11 cellular contexts compared by ENCODE assay signal in the genomic region with DNA sequence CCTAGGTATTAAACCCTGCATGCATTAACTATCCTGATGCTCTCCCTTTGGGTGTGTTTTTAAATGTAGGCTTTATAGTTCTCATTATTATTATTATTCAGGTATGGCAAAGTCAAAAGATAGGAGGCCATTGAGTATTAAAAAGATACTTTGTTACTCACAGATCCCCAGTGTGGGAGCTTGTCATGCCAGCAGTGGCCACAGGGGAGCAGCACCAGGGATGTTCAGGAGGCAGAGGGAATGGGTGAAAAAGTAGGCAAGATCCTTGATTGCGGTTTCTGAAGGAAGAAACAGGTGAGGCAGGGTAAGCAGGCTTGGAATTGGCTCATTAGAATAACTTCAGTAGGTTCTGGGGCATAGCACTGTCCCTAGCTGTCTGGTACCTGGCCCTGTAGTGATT.
A peak's percentile ranks its signal among the peaks of the same experiment; 100 is the strongest.
DNase-seq lines count a peak whose midpoint lies in the region; ATAC-seq, FAIRE-seq and TF ChIP-seq lines count a peak whose summit lies in the region.
"Had no signal": no experiment of that assay in that cellular context is flagged by ENCODE, and none has a peak within 500 bp of the region (broad histone marks: within the 10 kb centered on the region; RNA-seq: fewer than 3 reads in every experiment).

No MANE protein-coding gene starts in this region.

- in situ Hi-C loops in GM12878 (cut with MboI), result no loop called here

- TF ChIP-seq RAD21 in GM12878 (IDR thresholded peaks at IDR 0.05; ENCODE audit: insufficient read depth, low read depth, low read length), result 0 out of 2 replicates have a peak, but pooled peaks have one; percentile 2

- no peaks in the 10 kb centered on the region for H3K36me3 Mint-ChIP-seq in mesothelial cell of epicardium
- no peaks in the 10 kb centered on the region for H3K36me3 Mint-ChIP-seq in activated T-helper 17 cell treated with anti-CD3 and anti-CD28 coated beads, Interleukin-2, amount 50 U/mL, for 72 hours (ENCODE audit: low read depth)
- H3K36me3 Mint-ChIP-seq: brain, natural killer cell had no signal

- peaks cover 8% of the 10 kb centered on the region for H3K9me3 Mint-ChIP-seq in mesothelial cell of epicardium
- H3K9me3 Mint-ChIP-seq in activated T-helper 17 cell treated with anti-CD3 and anti-CD28 coated beads, Interleukin-2, amount 50 U/mL, for 72 hours, result peaks cover 6% of the 10 kb centered on the region

- H4K20me1 ChIP-seq in DOHH2 (ENCODE audit: control insufficient read depth, insufficient read depth, low read depth, low read length) (no peaks in the 10 kb centered on the region), GM12878 (ENCODE audit: control insufficient read depth, insufficient read depth) (no peaks in the 10 kb centered on the region)

- FAIRE-seq in GM12878 (lab: Jason Lieb, UNC), result no peak

- DNase-seq in HFF-Myc (ENCODE audit: extremely low read depth, low read depth) (no peak), GM12878 (ENCODE audit: low read depth, low spot score) (no peak), mesothelial cell of epicardium (ENCODE audit: low spot score in 2 of 2, unreplicated experiment in 2 of 2) (no peak), right atrium auricular region (ENCODE audit: low spot score) (no peak)
- DNase-seq: natural killer cell, NCI-H1930 had no signal

- no peaks in the 10 kb centered on the region for H3F3A ChIP-seq in DOHH2 (ENCODE audit: control insufficient read depth, insufficient read depth)

- H3K27ac Mint-ChIP-seq in mesothelial cell of epicardium, result no peak overlapping the region
- no peak overlapping the region for H3K27ac Mint-ChIP-seq in activated T-helper 17 cell treated with anti-CD3 and anti-CD28 coated beads, Interleukin-2, amount 50 U/mL, for 72 hours
- H3K27ac Mint-ChIP-seq: brain, natural killer cell had no signal

- H3K9me3 ChIP-seq in DOHH2 (ENCODE audit: control insufficient read depth, insufficient read depth, low read length) (no peaks in the 10 kb centered on the region), GM12878 (replicated peaks; ENCODE audit: control insufficient read depth, insufficient read depth, low read length) (no peaks in the 10 kb centered on the region), right atrium auricular region (no peaks in the 10 kb centered on the region)

- 0% methylated on average over 1 of the region's 1 CpG for WGBS in GM12878 (ENCODE audit: insufficient coverage, insufficient replicate concordance, low lambda C conversion rate, missing lambda C conversion rate)

- H3K9me2 ChIP-seq in DOHH2 (replicated peaks; ENCODE audit: control insufficient read depth, low read length), result no peaks in the 10 kb centered on the region

- ATAC-seq in GM12878 (no peak), GM19023 (IDR thresholded peaks at IDR 0.05; ENCODE audit: unreplicated experiment) (no peak)
- ATAC-seq in activated T-helper 17 cell treated with anti-CD3 and anti-CD28 coated beads, Interleukin-2, amount 50 U/mL, for 72 hours (replicated peaks), result no peak
- ATAC-seq: natural killer cell had no signal

- H3K79me2 ChIP-seq in DOHH2 (ENCODE audit: control insufficient read depth, low read length), result no peaks in the 10 kb centered on the region
- no peaks in the 10 kb centered on the region for H3K79me2 ChIP-seq in GM12878 (ENCODE audit: control insufficient read depth, insufficient read depth, low read length)

- H3K9ac ChIP-seq in GM12878 (ENCODE audit: control insufficient read depth, insufficient read depth, low read length), result no peak overlapping the region

- H3K4me3 ChIP-seq in DOHH2 (ENCODE audit: low read length) (no peak overlapping the region), HFF-Myc (replicated peaks; ENCODE audit: low read depth, low read length) (no peak overlapping the region), GM12878 (no peak overlapping the region), right atrium auricular region (no peak overlapping the region)
- H3K4me3 ChIP-seq: SK-N-MC had no signal

- CTCF ChIA-PET in GM12878 (lab: Yijun Ruan, JAX), result no interaction called here

- no peaks in the 10 kb centered on the region for H3K4me1 ChIP-seq in DOHH2 (ENCODE audit: control insufficient read depth, low read length)
- H3K4me1 ChIP-seq in GM12878 (ENCODE audit: control insufficient read depth, insufficient read depth, low read length), result no peaks in the 10 kb centered on the region
- no peaks in the 10 kb centered on the region for H3K4me1 ChIP-seq in right atrium auricular region

- no peak overlapping the region for H2AFZ ChIP-seq in GM12878 (ENCODE audit: control insufficient read depth, low read depth, low read length)

- peaks cover 10% of the 10 kb centered on the region for H3K4me1 Mint-ChIP-seq in mesothelial cell of epicardium
- H3K4me1 Mint-ChIP-seq in activated T-helper 17 cell treated with anti-CD3 and anti-CD28 coated beads, Interleukin-2, amount 50 U/mL, for 72 hours, result no peaks in the 10 kb centered on the region
- H3K4me1 Mint-ChIP-seq: natural killer cell had no signal

- peak; percentile 56 for TF ChIP-seq CTCF in DOHH2 (IDR thresholded peaks at IDR 0.05; ENCODE audit: low read depth, low read length, poor library complexity, severe bottlenecking)
- TF ChIP-seq CTCF in HFF-Myc (IDR thresholded peaks at IDR 0.05; ENCODE audit: low read depth, low read length, missing control alignments), result peak; percentile 60
- peak; percentile 11 to 41 (median 34); a peak in 4 of 6 replicates for TF ChIP-seq CTCF in GM12878 (IDR thresholded peaks at IDR 0.05 in 2 of 3, conservative IDR thresholded peaks at IDR 0.05 in 1 of 3; ENCODE audit: control insufficient read depth in 2 of 3, extremely low read depth in 1 of 3, insufficient read depth in 1 of 3, low read depth in 3 of 3, low read length in 3 of 3)
- peak; percentile 22 for TF ChIP-seq CTCF in mesothelial cell of epicardium (IDR thresholded peaks at IDR 0.05; ENCODE audit: unreplicated experiment)
- TF ChIP-seq CTCF in right atrium auricular region (IDR thresholded peaks at IDR 0.05), result no peak

- POLR2A ChIA-PET in GM12878 (lab: Charles Lee), result no interaction called here

- no peaks in the 10 kb centered on the region for H3K36me3 ChIP-seq in DOHH2 (ENCODE audit: control insufficient read depth, low read length)
- H3K36me3 ChIP-seq in GM12878 (ENCODE audit: control insufficient read depth in 2 of 2, insufficient read depth in 2 of 2, low read length in 1 of 2), result no peaks in the 10 kb centered on the region
- H3K36me3 ChIP-seq in right atrium auricular region, result no peaks in the 10 kb centered on the region

- no TSS peak for BruUV-seq in GM12878 (replicated peaks; lab: Mats Ljungman, UMichigan)

- RAD21 ChIA-PET in GM12878 (lab: Charles Lee; ENCODE audit: unreplicated experiment), result no interaction called here

- H3K27me3 Mint-ChIP-seq in mesothelial cell of epicardium (ENCODE audit: low read depth), result no peaks in the 10 kb centered on the region
- peaks cover 38% of the 10 kb centered on the region for H3K27me3 Mint-ChIP-seq in activated T-helper 17 cell treated with anti-CD3 and anti-CD28 coated beads, Interleukin-2, amount 50 U/mL, for 72 hours

- TF ChIP-seq POLR2A in GM12878 (IDR thresholded peaks at IDR 0.05; ENCODE audit: low read depth, low read length), result no peak

- H3K27ac ChIP-seq in DOHH2 (ENCODE audit: low read depth, low read length), result no peak overlapping the region
- no peak overlapping the region for H3K27ac ChIP-seq in GM12878 (ENCODE audit: control insufficient read depth, insufficient read depth)
- no peak overlapping the region for H3K27ac ChIP-seq in right atrium auricular region
- H3K27ac ChIP-seq: SK-N-MC had no signal

- H3K27me3 ChIP-seq in DOHH2 (ENCODE audit: control insufficient read depth, low read length), result no peaks in the 10 kb centered on the region
- no peaks in the 10 kb centered on the region; a peak in 2 of 4 replicates for H3K27me3 ChIP-seq in GM12878 (replicated peaks in 1 of 2; ENCODE audit: control insufficient read depth in 2 of 2, insufficient read depth in 2 of 2, low read length in 1 of 2)
- no peaks in the 10 kb centered on the region for H3K27me3 ChIP-seq in right atrium auricular region

- H3K4me2 ChIP-seq in DOHH2 (ENCODE audit: low read length), result no peak overlapping the region
- no peak overlapping the region for H3K4me2 ChIP-seq in GM12878 (ENCODE audit: control insufficient read depth, insufficient read depth)

- SMC1A ChIA-PET in GM12878 (lab: Charles Lee; ENCODE audit: uncharacterized antibody, unreplicated experiment), result interaction anchor here (0.6 kb wide), 1 partner anchor 34 kb away, joined by 4 read pairs; no protein-coding TSS in a partner anchor

- TF ChIP-seq EP300 in GM12878 (IDR thresholded peaks at IDR 0.05; ENCODE audit: borderline replicate concordance in 1 of 2, control insufficient read depth in 1 of 2, low read depth in 2 of 2, low read length in 2 of 2), result no peak

- no peak overlapping the region for H3K4me3 Mint-ChIP-seq in mesothelial cell of epicardium
- H3K4me3 Mint-ChIP-seq in activated T-helper 17 cell treated with anti-CD3 and anti-CD28 coated beads, Interleukin-2, amount 50 U/mL, for 72 hours, result no peak overlapping the region
- H3K4me3 Mint-ChIP-seq: brain, natural killer cell had no signal

- intact Hi-C loops in GM12878 (cut with micrococcal nuclease; ENCODE audit: unreplicated experiment), result no loop called here

TF ChIP-seq in GM12878, 131 proteins besides CTCF, POLR2A, EP300 and RAD21 (continues in another document):
- no peak for TF ChIP-seq SIX5 (IDR thresholded peaks at IDR 0.05; ENCODE audit: low read depth, low read length, severe bottlenecking)
- no peak for TF ChIP-seq ZBTB4 (CRISPR knock-in tag; IDR thresholded peaks at IDR 0.05)
- TF ChIP-seq MYB (IDR thresholded peaks at IDR 0.05; ENCODE audit: borderline replicate concordance, low read depth, low read length), result no peak
- no peak for TF ChIP-seq PML (IDR thresholded peaks at IDR 0.05; ENCODE audit: low read length)

Comparison
In these comparisons a context has a peak if more than half of its experiments do, and no peak if none do; other contexts are left out.
1. CTCF ChIP-seq: peak in DOHH2 (single experiment), HFF-Myc (single experiment), GM12878 (3 of 3) and mesothelial cell of epicardium (single experiment); none in right atrium auricular region (0 of 2).